8 cellular contexts compared by ENCODE assay signal in genomic region chr19:2164020-2164988, GRCh38. TPM values are rescaled to one million over a fixed set of nuclear protein-coding genes. Genes with fewer than 3 reads are reported as not detected.
DNase-seq lines count a peak whose midpoint lies in the region; ATAC-seq and TF ChIP-seq lines count a peak whose summit lies in the region.

No MANE protein-coding gene starts in this region.

- peak overlapping the region; percentile 88 for H3K27ac Mint-ChIP-seq in natural killer cell

- H3K27me3 Mint-ChIP-seq in natural killer cell (ENCODE audit: low read depth in 2 of 2): no peaks in the 10 kb centered on the region

- H3K4me1 Mint-ChIP-seq in natural killer cell: peaks cover 30 to 41% of the 10 kb centered on the region in 2 donors

- H3K27ac ChIP-seq in epithelial cell of prostate: peak overlapping the region; percentile 81

- peak overlapping the region; percentile 81 for H3K9ac ChIP-seq in ES-I3 (ENCODE audit: low read depth, low read length)

- no peaks in the 10 kb centered on the region for H3K36me3 Mint-ChIP-seq in natural killer cell

- DNase-seq in epithelial cell of prostate (ENCODE audit: low read depth, low spot score) (no peak), natural killer cell (no peak), cortex of kidney (lab: John Stamatoyannopoulos, UW) (no peak)

- intact Hi-C loops in natural killer cell (cut with micrococcal nuclease): loop anchor here (10.0 kb wide), 1 partner anchor 460 kb away; no protein-coding TSS in a partner anchor

- peaks cover 22% of the 10 kb centered on the region; the same call in 1 of the 2 replicates for H3K4me1 ChIP-seq in ES-I3 (ENCODE audit: insufficient read depth, low read length)

- TF ChIP-seq CTCF in WI38 (IDR thresholded peaks at IDR 0.05; ENCODE audit: low read depth, low read length): no peak
- no peak for TF ChIP-seq CTCF in natural killer cell (IDR thresholded peaks at IDR 0.05)

- H3K36me3 ChIP-seq in ES-I3 (ENCODE audit: insufficient read depth, low read length): no peaks in the 10 kb centered on the region

- H3K9me3 ChIP-seq in ES-I3 (ENCODE audit: control insufficient read depth, insufficient read depth, low read length): no peaks in the 10 kb centered on the region

- H3K4me3 Mint-ChIP-seq in natural killer cell: peak overlapping the region; percentile 95

- peak overlapping the region; percentile 83 for H3K4me3 ChIP-seq in WI38 (ENCODE audit: low read depth, low read length)

- ATAC-seq in HG03066 (IDR thresholded peaks at IDR 0.05; ENCODE audit: low read depth, unreplicated experiment) (peak; percentile 19), natural killer cell (peak; percentile 21 to 45 (median 29)), HG02763 (IDR thresholded peaks at IDR 0.05; ENCODE audit: unreplicated experiment) (no peak), HG02798 (IDR thresholded peaks at IDR 0.05; ENCODE audit: poor library complexity, unreplicated experiment) (no peak)

- H3K9me3 Mint-ChIP-seq in natural killer cell: no peaks in the 10 kb centered on the region

RNA-seq across cellular contexts. Expression of gene DOT1L, which starts 0.6 kb away (rescaled TPM):
- 10 to 100 TPM; 42.5 to 62.1 (median 54.3) TPM for total RNA-seq in natural killer cell

RNA-seq across cellular contexts. Expression of gene AP3D1, which starts 12.9 kb away (rescaled TPM):
- total RNA-seq in natural killer cell: 10 to 100 TPM; 74.6 to 93.1 (median 87.5) TPM

Comparison
In these comparisons a context has a peak if more than half of its experiments do, and no peak if none do; other contexts are left out.
1. ATAC-seq: peak in HG03066 (single experiment) and natural killer cell (3 of 3); none in HG02763 (single experiment) and HG02798 (single experiment).